1 cellular context compared by ENCODE assay signal in the genomic region with DNA sequence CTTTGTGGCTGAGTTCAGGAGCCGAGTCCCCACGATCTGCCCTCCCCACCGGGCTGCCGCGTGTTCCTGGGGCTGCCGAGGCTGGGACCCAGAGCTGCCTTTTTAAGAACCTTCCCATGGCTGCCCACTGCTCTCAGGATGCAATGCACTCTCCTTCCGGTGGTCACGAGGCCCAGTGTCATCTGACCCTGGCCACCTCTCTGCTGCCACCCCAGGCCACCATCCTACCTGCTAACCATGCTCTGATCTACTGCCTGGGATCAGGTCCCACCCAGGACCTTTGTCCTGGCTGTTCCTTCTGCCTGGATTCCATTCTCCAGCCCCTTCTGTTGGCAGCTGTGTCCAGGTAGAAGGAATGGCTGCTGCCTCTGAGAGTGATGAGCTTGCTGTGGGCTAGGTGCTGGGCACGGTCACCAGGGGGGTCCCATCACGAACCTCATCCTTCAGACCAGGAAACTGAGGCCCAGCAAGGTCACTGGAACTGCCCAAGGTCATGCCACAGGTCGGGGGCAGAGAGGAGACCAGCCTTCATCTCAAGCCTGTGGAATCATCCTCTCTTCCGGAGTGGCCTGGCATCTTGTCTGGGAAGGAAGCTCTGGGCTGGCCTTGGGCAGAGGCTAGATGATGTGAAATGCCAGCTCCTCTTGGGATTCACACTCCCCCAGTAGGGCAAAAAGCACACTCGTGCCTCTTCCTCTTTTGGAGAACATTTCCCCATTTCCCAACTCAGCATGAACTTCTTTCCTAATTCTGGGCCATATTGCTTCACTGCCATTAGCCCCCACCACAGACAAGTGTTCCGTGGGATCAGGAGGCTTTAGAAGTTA.
TF ChIP-seq lines count a peak whose summit lies in the region.

No MANE protein-coding gene starts in this region.

TF ChIP-seq in HepG2, 621 proteins besides CTCF, POLR2A, EP300 and RAD21 (continued from another document and continues in another):
- TF ChIP-seq, protein P1, sequence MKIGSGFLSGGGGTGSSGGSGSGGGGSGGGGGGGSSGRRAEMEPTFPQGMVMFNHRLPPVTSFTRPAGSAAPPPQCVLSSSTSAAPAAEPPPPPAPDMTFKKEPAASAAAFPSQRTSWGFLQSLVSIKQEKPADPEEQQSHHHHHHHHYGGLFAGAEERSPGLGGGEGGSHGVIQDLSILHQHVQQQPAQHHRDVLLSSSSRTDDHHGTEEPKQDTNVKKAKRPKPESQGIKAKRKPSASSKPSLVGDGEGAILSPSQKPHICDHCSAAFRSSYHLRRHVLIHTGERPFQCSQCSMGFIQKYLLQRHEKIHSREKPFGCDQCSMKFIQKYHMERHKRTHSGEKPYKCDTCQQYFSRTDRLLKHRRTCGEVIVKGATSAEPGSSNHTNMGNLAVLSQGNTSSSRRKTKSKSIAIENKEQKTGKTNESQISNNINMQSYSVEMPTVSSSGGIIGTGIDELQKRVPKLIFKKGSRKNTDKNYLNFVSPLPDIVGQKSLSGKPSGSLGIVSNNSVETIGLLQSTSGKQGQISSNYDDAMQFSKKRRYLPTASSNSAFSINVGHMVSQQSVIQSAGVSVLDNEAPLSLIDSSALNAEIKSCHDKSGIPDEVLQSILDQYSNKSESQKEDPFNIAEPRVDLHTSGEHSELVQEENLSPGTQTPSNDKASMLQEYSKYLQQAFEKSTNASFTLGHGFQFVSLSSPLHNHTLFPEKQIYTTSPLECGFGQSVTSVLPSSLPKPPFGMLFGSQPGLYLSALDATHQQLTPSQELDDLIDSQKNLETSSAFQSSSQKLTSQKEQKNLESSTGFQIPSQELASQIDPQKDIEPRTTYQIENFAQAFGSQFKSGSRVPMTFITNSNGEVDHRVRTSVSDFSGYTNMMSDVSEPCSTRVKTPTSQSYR (CRISPR knock-in tag; IDR thresholded peaks at IDR 0.05; ENCODE audit: borderline replicate concordance): 0 out of 2 replicates have a peak, but pooled peaks have one; percentile 36
- TF ChIP-seq ELF1 (CRISPR knock-in tag; IDR thresholded peaks at IDR 0.05) (0 out of 2 replicates have a peak, but pooled peaks have one; percentile 19), ZNF451 (CRISPR knock-in tag; IDR thresholded peaks at IDR 0.05) (0 out of 2 replicates have a peak, but pooled peaks have one; percentile 66), ZNF816 (CRISPR knock-in tag; IDR thresholded peaks at IDR 0.05; ENCODE audit: borderline replicate concordance) (no peak), SP2 (CRISPR knock-in tag; IDR thresholded peaks at IDR 0.05) (0 out of 2 replicates have a peak, but pooled peaks have one; percentile 31), ZNF30 (CRISPR knock-in tag; IDR thresholded peaks at IDR 0.05) (no peak), SIX4 (CRISPR knock-in tag; IDR thresholded peaks at IDR 0.05) (peak; percentile 58; the same call in 1 of the 2 replicates), ZNF776 (CRISPR knock-in tag; IDR thresholded peaks at IDR 0.05) (no peak), GATAD1 (CRISPR knock-in tag; IDR thresholded peaks at IDR 0.05) (0 out of 2 replicates have a peak, but pooled peaks have one; percentile 27), HOXA7 (CRISPR knock-in tag; IDR thresholded peaks at IDR 0.05) (no peak), ZNF235 (CRISPR knock-in tag; IDR thresholded peaks at IDR 0.05; ENCODE audit: borderline replicate concordance) (no peak), GTF3A (CRISPR knock-in tag; conservative IDR thresholded peaks at IDR 0.05) (no peak), MEF2D (CRISPR knock-in tag; IDR thresholded peaks at IDR 0.05) (0 out of 2 replicates have a peak, but pooled peaks have one; percentile 60), ZBTB3 (CRISPR knock-in tag; IDR thresholded peaks at IDR 0.05; ENCODE audit: borderline replicate concordance, low read depth) (no peak), SALL1 (CRISPR knock-in tag; IDR thresholded peaks at IDR 0.05) (peak; percentile 63), SMAD3 (CRISPR knock-in tag; IDR thresholded peaks at IDR 0.05) (no peak), SOX6 (IDR thresholded peaks at IDR 0.05) (no peak), SOX6 (CRISPR knock-in tag; IDR thresholded peaks at IDR 0.05) (0 out of 2 replicates have a peak, but pooled peaks have one; percentile 7), ZNF83 (CRISPR knock-in tag; IDR thresholded peaks at IDR 0.05; ENCODE audit: borderline replicate concordance) (0 out of 2 replicates have a peak, but pooled peaks have one; percentile 5), REXO4 (CRISPR knock-in tag; IDR thresholded peaks at IDR 0.05; ENCODE audit: borderline replicate concordance) (no peak)
- TF ChIP-seq, protein P2, sequence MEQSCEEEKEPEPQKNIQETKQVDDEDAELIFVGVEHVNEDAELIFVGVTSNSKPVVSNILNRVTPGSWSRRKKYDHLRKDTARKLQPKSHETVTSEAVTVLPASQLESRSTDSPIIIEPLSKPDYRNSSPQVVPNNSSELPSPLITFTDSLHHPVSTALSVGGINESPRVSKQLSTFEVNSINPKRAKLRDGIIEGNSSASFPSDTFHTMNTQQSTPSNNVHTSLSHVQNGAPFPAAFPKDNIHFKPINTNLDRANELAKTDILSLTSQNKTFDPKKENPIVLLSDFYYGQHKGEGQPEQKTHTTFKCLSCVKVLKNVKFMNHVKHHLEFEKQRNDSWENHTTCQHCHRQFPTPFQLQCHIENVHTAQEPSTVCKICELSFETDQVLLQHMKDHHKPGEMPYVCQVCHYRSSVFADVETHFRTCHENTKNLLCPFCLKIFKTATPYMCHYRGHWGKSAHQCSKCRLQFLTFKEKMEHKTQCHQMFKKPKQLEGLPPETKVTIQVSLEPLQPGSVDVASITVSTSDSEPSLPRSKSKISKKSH (CRISPR knock-in tag; IDR thresholded peaks at IDR 0.05; ENCODE audit: borderline replicate concordance): peak; percentile 74
- TF ChIP-seq, protein P3, sequence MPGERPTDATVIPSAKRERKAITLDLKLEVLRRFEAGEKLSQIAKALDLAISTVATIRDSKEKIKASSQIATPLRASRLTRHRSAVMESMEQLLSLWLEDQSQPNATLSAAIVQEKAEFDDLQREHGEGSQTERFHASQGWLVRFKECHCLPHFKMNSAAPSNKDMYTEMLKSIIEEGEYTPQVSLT (CRISPR knock-in tag; IDR thresholded peaks at IDR 0.05; ENCODE audit: borderline replicate concordance, low read depth): no peak
- TF ChIP-seq, protein P4, sequence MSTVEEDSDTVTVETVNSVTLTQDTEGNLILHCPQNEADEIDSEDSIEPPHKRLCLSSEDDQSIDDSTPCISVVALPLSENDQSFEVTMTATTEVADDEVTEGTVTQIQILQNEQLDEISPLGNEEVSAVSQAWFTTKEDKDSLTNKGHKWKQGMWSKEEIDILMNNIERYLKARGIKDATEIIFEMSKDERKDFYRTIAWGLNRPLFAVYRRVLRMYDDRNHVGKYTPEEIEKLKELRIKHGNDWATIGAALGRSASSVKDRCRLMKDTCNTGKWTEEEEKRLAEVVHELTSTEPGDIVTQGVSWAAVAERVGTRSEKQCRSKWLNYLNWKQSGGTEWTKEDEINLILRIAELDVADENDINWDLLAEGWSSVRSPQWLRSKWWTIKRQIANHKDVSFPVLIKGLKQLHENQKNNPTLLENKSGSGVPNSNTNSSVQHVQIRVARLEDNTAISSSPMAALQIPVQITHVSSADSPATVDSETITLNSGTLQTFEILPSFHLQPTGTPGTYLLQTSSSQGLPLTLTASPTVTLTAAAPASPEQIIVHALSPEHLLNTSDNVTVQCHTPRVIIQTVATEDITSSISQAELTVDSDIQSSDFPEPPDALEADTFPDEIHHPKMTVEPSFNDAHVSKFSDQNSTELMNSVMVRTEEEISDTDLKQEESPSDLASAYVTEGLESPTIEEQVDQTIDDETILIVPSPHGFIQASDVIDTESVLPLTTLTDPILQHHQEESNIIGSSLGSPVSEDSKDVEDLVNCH (CRISPR knock-in tag; IDR thresholded peaks at IDR 0.05): no peak
- TF ChIP-seq, protein P5, sequence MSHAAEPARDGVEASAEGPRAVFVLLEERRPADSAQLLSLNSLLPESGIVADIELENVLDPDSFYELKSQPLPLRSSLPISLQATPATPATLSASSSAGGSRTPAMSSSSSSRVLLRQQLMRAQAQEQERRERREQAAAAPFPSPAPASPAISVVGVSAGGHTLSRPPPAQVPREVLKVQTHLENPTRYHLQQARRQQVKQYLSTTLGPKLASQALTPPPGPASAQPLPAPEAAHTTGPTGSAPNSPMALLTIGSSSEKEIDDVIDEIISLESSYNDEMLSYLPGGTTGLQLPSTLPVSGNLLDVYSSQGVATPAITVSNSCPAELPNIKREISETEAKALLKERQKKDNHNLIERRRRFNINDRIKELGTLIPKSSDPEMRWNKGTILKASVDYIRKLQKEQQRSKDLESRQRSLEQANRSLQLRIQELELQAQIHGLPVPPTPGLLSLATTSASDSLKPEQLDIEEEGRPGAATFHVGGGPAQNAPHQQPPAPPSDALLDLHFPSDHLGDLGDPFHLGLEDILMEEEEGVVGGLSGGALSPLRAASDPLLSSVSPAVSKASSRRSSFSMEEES (CRISPR knock-in tag; IDR thresholded peaks at IDR 0.05): peak; percentile 93
- TF ChIP-seq, protein P6, sequence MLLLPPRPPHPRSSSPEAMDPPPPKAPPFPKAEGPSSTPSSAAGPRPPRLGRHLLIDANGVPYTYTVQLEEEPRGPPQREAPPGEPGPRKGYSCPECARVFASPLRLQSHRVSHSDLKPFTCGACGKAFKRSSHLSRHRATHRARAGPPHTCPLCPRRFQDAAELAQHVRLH (CRISPR knock-in tag; IDR thresholded peaks at IDR 0.05; ENCODE audit: borderline replicate concordance, low read depth): peak; percentile 11; the same call in 1 of the 2 replicates
- TF ChIP-seq, protein P7, sequence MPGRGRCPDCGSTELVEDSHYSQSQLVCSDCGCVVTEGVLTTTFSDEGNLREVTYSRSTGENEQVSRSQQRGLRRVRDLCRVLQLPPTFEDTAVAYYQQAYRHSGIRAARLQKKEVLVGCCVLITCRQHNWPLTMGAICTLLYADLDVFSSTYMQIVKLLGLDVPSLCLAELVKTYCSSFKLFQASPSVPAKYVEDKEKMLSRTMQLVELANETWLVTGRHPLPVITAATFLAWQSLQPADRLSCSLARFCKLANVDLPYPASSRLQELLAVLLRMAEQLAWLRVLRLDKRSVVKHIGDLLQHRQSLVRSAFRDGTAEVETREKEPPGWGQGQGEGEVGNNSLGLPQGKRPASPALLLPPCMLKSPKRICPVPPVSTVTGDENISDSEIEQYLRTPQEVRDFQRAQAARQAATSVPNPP (CRISPR knock-in tag; IDR thresholded peaks at IDR 0.05): no peak
- TF ChIP-seq, protein P8, sequence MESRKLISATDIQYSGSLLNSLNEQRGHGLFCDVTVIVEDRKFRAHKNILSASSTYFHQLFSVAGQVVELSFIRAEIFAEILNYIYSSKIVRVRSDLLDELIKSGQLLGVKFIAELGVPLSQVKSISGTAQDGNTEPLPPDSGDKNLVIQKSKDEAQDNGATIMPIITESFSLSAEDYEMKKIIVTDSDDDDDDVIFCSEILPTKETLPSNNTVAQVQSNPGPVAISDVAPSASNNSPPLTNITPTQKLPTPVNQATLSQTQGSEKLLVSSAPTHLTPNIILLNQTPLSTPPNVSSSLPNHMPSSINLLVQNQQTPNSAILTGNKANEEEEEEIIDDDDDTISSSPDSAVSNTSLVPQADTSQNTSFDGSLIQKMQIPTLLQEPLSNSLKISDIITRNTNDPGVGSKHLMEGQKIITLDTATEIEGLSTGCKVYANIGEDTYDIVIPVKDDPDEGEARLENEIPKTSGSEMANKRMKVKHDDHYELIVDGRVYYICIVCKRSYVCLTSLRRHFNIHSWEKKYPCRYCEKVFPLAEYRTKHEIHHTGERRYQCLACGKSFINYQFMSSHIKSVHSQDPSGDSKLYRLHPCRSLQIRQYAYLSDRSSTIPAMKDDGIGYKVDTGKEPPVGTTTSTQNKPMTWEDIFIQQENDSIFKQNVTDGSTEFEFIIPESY (CRISPR knock-in tag; IDR thresholded peaks at IDR 0.05): no peak
- TF ChIP-seq, protein P9, sequence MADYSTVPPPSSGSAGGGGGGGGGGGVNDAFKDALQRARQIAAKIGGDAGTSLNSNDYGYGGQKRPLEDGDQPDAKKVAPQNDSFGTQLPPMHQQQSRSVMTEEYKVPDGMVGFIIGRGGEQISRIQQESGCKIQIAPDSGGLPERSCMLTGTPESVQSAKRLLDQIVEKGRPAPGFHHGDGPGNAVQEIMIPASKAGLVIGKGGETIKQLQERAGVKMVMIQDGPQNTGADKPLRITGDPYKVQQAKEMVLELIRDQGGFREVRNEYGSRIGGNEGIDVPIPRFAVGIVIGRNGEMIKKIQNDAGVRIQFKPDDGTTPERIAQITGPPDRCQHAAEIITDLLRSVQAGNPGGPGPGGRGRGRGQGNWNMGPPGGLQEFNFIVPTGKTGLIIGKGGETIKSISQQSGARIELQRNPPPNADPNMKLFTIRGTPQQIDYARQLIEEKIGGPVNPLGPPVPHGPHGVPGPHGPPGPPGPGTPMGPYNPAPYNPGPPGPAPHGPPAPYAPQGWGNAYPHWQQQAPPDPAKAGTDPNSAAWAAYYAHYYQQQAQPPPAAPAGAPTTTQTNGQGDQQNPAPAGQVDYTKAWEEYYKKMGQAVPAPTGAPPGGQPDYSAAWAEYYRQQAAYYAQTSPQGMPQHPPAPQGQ (CRISPR knock-in tag; IDR thresholded peaks at IDR 0.05; ENCODE audit: borderline replicate concordance): no peak
- TF ChIP-seq, protein P10, sequence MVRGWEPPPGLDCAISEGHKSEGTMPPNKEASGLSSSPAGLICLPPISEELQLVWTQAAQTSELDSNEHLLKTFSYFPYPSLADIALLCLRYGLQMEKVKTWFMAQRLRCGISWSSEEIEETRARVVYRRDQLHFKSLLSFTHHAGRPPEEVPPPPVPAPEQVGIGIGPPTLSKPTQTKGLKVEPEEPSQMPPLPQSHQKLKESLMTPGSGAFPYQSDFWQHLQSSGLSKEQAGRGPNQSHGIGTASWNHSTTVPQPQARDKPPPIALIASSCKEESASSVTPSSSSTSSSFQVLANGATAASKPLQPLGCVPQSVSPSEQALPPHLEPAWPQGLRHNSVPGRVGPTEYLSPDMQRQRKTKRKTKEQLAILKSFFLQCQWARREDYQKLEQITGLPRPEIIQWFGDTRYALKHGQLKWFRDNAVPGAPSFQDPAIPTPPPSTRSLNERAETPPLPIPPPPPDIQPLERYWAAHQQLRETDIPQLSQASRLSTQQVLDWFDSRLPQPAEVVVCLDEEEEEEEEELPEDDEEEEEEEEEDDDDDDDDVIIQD (CRISPR knock-in tag; IDR thresholded peaks at IDR 0.05; ENCODE audit: low read depth): peak; percentile 29; the same call in 1 of the 2 replicates
- TF ChIP-seq, protein P11, sequence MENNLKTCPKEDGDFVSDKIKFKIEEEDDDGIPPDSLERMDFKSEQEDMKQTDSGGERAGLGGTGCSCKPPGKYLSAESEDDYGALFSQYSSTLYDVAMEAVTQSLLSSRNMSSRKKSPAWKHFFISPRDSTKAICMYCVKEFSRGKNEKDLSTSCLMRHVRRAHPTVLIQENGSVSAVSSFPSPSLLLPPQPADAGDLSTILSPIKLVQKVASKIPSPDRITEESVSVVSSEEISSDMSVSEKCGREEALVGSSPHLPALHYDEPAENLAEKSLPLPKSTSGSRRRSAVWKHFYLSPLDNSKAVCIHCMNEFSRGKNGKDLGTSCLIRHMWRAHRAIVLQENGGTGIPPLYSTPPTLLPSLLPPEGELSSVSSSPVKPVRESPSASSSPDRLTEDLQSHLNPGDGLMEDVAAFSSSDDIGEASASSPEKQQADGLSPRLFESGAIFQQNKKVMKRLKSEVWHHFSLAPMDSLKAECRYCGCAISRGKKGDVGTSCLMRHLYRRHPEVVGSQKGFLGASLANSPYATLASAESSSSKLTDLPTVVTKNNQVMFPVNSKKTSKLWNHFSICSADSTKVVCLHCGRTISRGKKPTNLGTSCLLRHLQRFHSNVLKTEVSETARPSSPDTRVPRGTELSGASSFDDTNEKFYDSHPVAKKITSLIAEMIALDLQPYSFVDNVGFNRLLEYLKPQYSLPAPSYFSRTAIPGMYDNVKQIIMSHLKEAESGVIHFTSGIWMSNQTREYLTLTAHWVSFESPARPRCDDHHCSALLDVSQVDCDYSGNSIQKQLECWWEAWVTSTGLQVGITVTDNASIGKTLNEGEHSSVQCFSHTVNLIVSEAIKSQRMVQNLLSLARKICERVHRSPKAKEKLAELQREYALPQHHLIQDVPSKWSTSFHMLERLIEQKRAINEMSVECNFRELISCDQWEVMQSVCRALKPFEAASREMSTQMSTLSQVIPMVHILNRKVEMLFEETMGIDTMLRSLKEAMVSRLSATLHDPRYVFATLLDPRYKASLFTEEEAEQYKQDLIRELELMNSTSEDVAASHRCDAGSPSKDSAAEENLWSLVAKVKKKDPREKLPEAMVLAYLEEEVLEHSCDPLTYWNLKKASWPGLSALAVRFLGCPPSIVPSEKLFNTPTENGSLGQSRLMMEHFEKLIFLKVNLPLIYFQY (CRISPR knock-in tag; IDR thresholded peaks at IDR 0.05; ENCODE audit: borderline replicate concordance): no peak
